Comparison of ENCODE assay signal across 14 cellular contexts in genomic region chr4:87527446-87528240, GRCh38. TPM values are rescaled to one million over a fixed set of nuclear protein-coding genes. Genes with fewer than 3 reads are reported as not detected.
A peak's percentile ranks its signal among the peaks of the same experiment; 100 is the strongest.
DNase-seq lines count a peak whose midpoint lies in the region; ATAC-seq and TF ChIP-seq lines count a peak whose summit lies in the region.
"Had no signal": no experiment of that assay in that cellular context is flagged by ENCODE, and none has a peak within 500 bp of the region (broad histone marks: within the 10 kb centered on the region; RNA-seq: fewer than 3 reads in every experiment).

No MANE protein-coding gene starts in this region.

- TF ChIP-seq POLR2A in Peyer's patch (IDR thresholded peaks at IDR 0.05) (no peak), suprapubic skin (IDR thresholded peaks at IDR 0.05) (no peak)

- TF ChIP-seq CTCF in Peyer's patch (IDR thresholded peaks at IDR 0.05): no peak
- no peak for TF ChIP-seq CTCF in suprapubic skin (IDR thresholded peaks at IDR 0.05)

- H3K9me3 ChIP-seq in Peyer's patch (peaks cover 0 to 7% (median 0%) of the 10 kb centered on the region in 4 donors), endocrine pancreas (ENCODE audit: control insufficient read depth, low read length) (no peaks in the 10 kb centered on the region), suprapubic skin (no peaks in the 10 kb centered on the region)

- H3K36me3 ChIP-seq in Peyer's patch (no peaks in the 10 kb centered on the region), endocrine pancreas (ENCODE audit: control insufficient read depth, insufficient read depth, low read length) (no peaks in the 10 kb centered on the region), suprapubic skin (no peaks in the 10 kb centered on the region)

- H3K27ac ChIP-seq in Peyer's patch (peak overlapping the region in 3 of 4 donors; percentile 56 to 81 (median 80)), suprapubic skin (peak overlapping the region; percentile 49)
- H3K27ac ChIP-seq: C4-2B had no signal

- WGBS in suprapubic skin: 31% methylated on average over 2 of the region's 2 CpGs

- DNase-seq in Peyer's patch (no peak), midbrain (lab: John Stamatoyannopoulos, UW) (peak; percentile 15), suprapubic skin (ENCODE audit: low spot score in 2 of 2) (no peak), DMS153 treated with DMSO at 0.1 percent for 48 hours (lab: John Stamatoyannopoulos, UW; ENCODE audit: unreplicated experiment) (no peak), GF-D8 (lab: John Stamatoyannopoulos, UW) (no peak), putamen (ENCODE audit: low spot score) (no peak)
- DNase-seq: activated CD4-positive, alpha-beta T cell treated with anti-CD3 and anti-CD28 coated beads, Interleukin-2, amount 50 U/mL, for 1 hour; activated naive CD4-positive, alpha-beta T cell; glutamatergic neuron; T-helper 1 cell had no signal

- H3K4me1 ChIP-seq in Peyer's patch (no peaks in the 10 kb centered on the region), endocrine pancreas (ENCODE audit: control insufficient read depth, insufficient read depth, low read length) (no peaks in the 10 kb centered on the region), suprapubic skin (peaks cover 49% of the 10 kb centered on the region)

- no peak overlapping the region for H3K9ac ChIP-seq in endocrine pancreas (ENCODE audit: control insufficient read depth, insufficient read depth, low read length)

- no peak for TF ChIP-seq EP300 in suprapubic skin (IDR thresholded peaks at IDR 0.05)

- peak overlapping the region in 3 of 4 donors; percentile 16 to 45 (median 39) for H3K4me3 ChIP-seq in Peyer's patch
- H3K4me3 ChIP-seq in endocrine pancreas (ENCODE audit: control insufficient read depth, insufficient read depth, low read length): peak overlapping the region; percentile 3
- peak overlapping the region; percentile 43 for H3K4me3 ChIP-seq in suprapubic skin

- ATAC-seq in GM19328 (IDR thresholded peaks at IDR 0.05; ENCODE audit: unreplicated experiment): no peak

- no peaks in the 10 kb centered on the region for H3K27me3 ChIP-seq in Peyer's patch
- no peaks in the 10 kb centered on the region for H3K27me3 ChIP-seq in endocrine pancreas (ENCODE audit: control insufficient read depth, insufficient read depth, low read length)
- no peaks in the 10 kb centered on the region for H3K27me3 ChIP-seq in suprapubic skin

RNA-seq across cellular contexts. Expression of gene SPARCL1, which starts 1.5 kb away (rescaled TPM):
- total RNA-seq in Peyer's patch (100 to 1,000 TPM in 3 of 4 donors, 10 to 100 TPM in 1; 37.1 to 120 (median 117) TPM), suprapubic skin (100 to 1,000 TPM in 2 of 4 donors, 10 to 100 TPM in 2; 62.3 to 124 (median 84.0) TPM)
- total RNA-seq: HT-29 had no signal
